8 cellular contexts compared by ENCODE assay signal in the genomic region with DNA sequence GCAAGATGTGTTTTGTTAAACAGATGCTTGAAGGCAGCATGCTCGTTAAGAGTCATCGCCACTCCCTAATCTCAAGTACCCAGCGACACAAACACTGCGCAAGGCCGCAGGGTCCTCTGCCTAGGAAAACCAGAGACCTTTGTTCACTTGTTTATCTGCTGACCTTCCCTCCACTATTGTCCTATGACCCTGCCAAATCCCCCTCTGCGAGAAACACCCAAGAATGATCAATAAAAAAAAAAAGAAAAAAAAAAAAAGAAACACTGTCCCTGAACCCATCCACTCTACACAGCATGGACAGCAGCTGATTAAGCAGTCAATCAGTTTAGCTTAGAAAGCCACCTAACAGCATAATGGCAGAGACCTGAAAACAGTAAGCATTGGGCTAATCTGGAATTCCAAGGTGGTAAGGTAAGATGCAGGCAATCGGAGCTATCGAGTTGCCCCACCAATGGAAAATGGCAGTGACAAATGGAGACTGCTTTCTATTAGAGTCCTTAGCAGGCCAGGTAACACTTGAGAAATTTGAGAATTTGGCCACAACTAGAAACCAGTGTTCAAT.
A peak's percentile ranks its signal among the peaks of the same experiment; 100 is the strongest.
DNase-seq lines count a peak whose midpoint lies in the region; ATAC-seq and TF ChIP-seq lines count a peak whose summit lies in the region.
"Not testable (repeated sequence)": the region's sequence is repeated elsewhere in the genome, so short reads cannot be mapped to it uniquely, and the experiment has no call there.

No MANE protein-coding gene starts in this region.

- not testable (repeated sequence) for H2AFZ ChIP-seq in mammary epithelial cell (ENCODE audit: low read depth, low read length); neural progenitor cell (replicated peaks)

- in situ Hi-C loops in mammary epithelial cell (cut with MboI; ENCODE audit: low sequenced_read_pairs in 2 of 2), result not testable (repeated sequence)

- H3K36me3 ChIP-seq in CD4-positive, CD25-positive, alpha-beta regulatory T cell (ENCODE audit: control insufficient read depth, insufficient read depth, low read length), result peaks cover 15% of the 10 kb centered on the region
- not testable (repeated sequence) for H3K36me3 ChIP-seq in RWPE2 (ENCODE audit: low read depth); mammary epithelial cell (ENCODE audit: insufficient read depth, low read length); neural progenitor cell

- not testable (repeated sequence) for TF ChIP-seq CTCF in RWPE2 (IDR thresholded peaks at IDR 0.05; ENCODE audit: poor library complexity, severe bottlenecking); mammary epithelial cell (conservative IDR thresholded peaks at IDR 0.05 in 1 of 2, IDR thresholded peaks at IDR 0.05 in 1 of 2; ENCODE audit: extremely low read depth in 1 of 2, insufficient read depth in 1 of 2, low read depth in 1 of 2, low read length in 2 of 2); neural progenitor cell (IDR thresholded peaks at IDR 0.05)

- intact Hi-C loops in activated T-helper 1 cell treated with anti-CD3 and anti-CD28 coated beads, Interleukin-12 subunit alpha, Interleukin-12 subunit beta, Interleukin-2, Interleukin-4 antibody, amounts not matched to agents 30 ng/mL and 10 ng/mL and 1 ng/mL, durations not matched to agents 14 hours and 24 hours and 36 hours (cut with micrococcal nuclease), result loop anchor here (1.0 to 5.0 kb wide), 4 partner anchors 63 to 215 kb away; no protein-coding TSS in a partner anchor
- intact Hi-C loops in mammary epithelial cell (cut with micrococcal nuclease), result loop anchor here (5.0 kb wide), 1 partner anchor 80 kb away; no protein-coding TSS in a partner anchor

- H4K20me1 ChIP-seq in mammary epithelial cell (ENCODE audit: insufficient read depth, low read length); neural progenitor cell (ENCODE audit: low read depth): not testable (repeated sequence)

- not testable (repeated sequence) for H3K27ac ChIP-seq in CD4-positive, CD25-positive, alpha-beta regulatory T cell (ENCODE audit: insufficient read depth, low read length, poor library complexity, severe bottlenecking); mammary epithelial cell (ENCODE audit: insufficient read depth, low read depth, low read length); neural progenitor cell
- peak overlapping the region; percentile 87 for H3K27ac ChIP-seq in RWPE2 (ENCODE audit: poor library complexity, severe bottlenecking)

- not testable (repeated sequence) for H3K27me3 Mint-ChIP-seq in CD4-positive, CD25-positive, alpha-beta regulatory T cell; activated T-helper 1 cell treated with anti-CD3 and anti-CD28 coated beads, Interleukin-12 subunit alpha, Interleukin-12 subunit beta, Interleukin-2, Interleukin-4 antibody, amounts not matched to agents 30 ng/mL and 10 ng/mL and 1 ng/mL, durations not matched to agents 14 hours and 24 hours and 36 hours (ENCODE audit: insufficient read depth); immature natural killer cell (ENCODE audit: low read depth in 3 of 3); neural progenitor cell (ENCODE audit: insufficient read depth, low read depth); stimulated activated naive CD8-positive, alpha-beta T cell treated with anti-CD3 and anti-CD28 coated beads, Interleukin-15, Interleukin-2, amounts not matched to agents 100 ng/mL and 50 ng/mL, for 24 hours

- dilution Hi-C loops in mammary epithelial cell (cut with HindIII; ENCODE audit: low sequenced_read_pairs), result not testable (repeated sequence)

- 89% methylated on average over 6 of the region's 8 CpGs for WGBS in mammary epithelial cell (ENCODE audit: low coverage, missing lambda C conversion rate)

- H3K79me2 ChIP-seq in mammary epithelial cell (ENCODE audit: insufficient read depth, low read length); neural progenitor cell (ENCODE audit: low read depth): not testable (repeated sequence)

- H3K4me1 ChIP-seq in CD4-positive, CD25-positive, alpha-beta regulatory T cell (ENCODE audit: control insufficient read depth, insufficient read depth, low read length, poor library complexity, severe bottlenecking), result peaks cover 60% of the 10 kb centered on the region
- H3K4me1 ChIP-seq in RWPE2 (ENCODE audit: insufficient read depth, poor library complexity, severe bottlenecking), result peaks cover 21% of the 10 kb centered on the region
- peaks cover 18% of the 10 kb centered on the region for H3K4me1 ChIP-seq in mammary epithelial cell (ENCODE audit: insufficient read depth, low read length)
- H3K4me1 ChIP-seq in neural progenitor cell, result not testable (repeated sequence)

- not testable (repeated sequence) for H3K4me3 ChIP-seq in CD4-positive, CD25-positive, alpha-beta regulatory T cell (ENCODE audit: low read depth, low read length); RWPE2 (ENCODE audit: severe bottlenecking); mammary epithelial cell (replicated peaks in 1 of 3; ENCODE audit: insufficient read depth in 1 of 3, low read depth in 2 of 3, low read length in 3 of 3); neural progenitor cell

- not testable (repeated sequence) for H3K27me3 ChIP-seq in CD4-positive, CD25-positive, alpha-beta regulatory T cell (ENCODE audit: control insufficient read depth, insufficient read depth, low read length); RWPE2 (ENCODE audit: insufficient read depth, poor library complexity, severe bottlenecking); mammary epithelial cell (ENCODE audit: insufficient read depth, low read length); neural progenitor cell

- not testable (repeated sequence) for BruUV-seq in mammary epithelial cell (replicated peaks; lab: Mats Ljungman, UMichigan)

- H3K9me3 ChIP-seq in CD4-positive, CD25-positive, alpha-beta regulatory T cell (ENCODE audit: control insufficient read depth in 2 of 2, low read length in 2 of 2); RWPE2 (ENCODE audit: severe bottlenecking); mammary epithelial cell (replicated peaks; ENCODE audit: insufficient read depth, low read length); neural progenitor cell (ENCODE audit: low read depth): not testable (repeated sequence)

- peak overlapping the region; percentile 37 for H3K4me2 ChIP-seq in mammary epithelial cell (ENCODE audit: insufficient read depth, low read depth, low read length)
- H3K4me2 ChIP-seq in neural progenitor cell, result not testable (repeated sequence)

- H3K36me3 Mint-ChIP-seq in CD4-positive, CD25-positive, alpha-beta regulatory T cell; immature natural killer cell; neural progenitor cell; stimulated activated naive CD8-positive, alpha-beta T cell treated with anti-CD3 and anti-CD28 coated beads, Interleukin-15, Interleukin-2, amounts not matched to agents 100 ng/mL and 50 ng/mL, for 24 hours (ENCODE audit: low read depth): not testable (repeated sequence)
- peaks cover 15% of the 10 kb centered on the region for H3K36me3 Mint-ChIP-seq in activated T-helper 1 cell treated with anti-CD3 and anti-CD28 coated beads, Interleukin-12 subunit alpha, Interleukin-12 subunit beta, Interleukin-2, Interleukin-4 antibody, amounts not matched to agents 30 ng/mL and 10 ng/mL and 1 ng/mL, durations not matched to agents 14 hours and 24 hours and 36 hours (ENCODE audit: low read depth)

- CTCF ChIA-PET in mammary epithelial cell (lab: Charles Lee; ENCODE audit: low non-redundant PET), result not testable (repeated sequence)

- not testable (repeated sequence) for ATAC-seq in CD4-positive, CD25-positive, alpha-beta regulatory T cell (ENCODE audit: low read depth in 2 of 2)
- ATAC-seq in RWPE2 (ENCODE audit: low read depth), result peak; percentile 37

- H3K4me3 Mint-ChIP-seq in CD4-positive, CD25-positive, alpha-beta regulatory T cell; immature natural killer cell; neural progenitor cell; stimulated activated naive CD8-positive, alpha-beta T cell treated with anti-CD3 and anti-CD28 coated beads, Interleukin-15, Interleukin-2, amounts not matched to agents 100 ng/mL and 50 ng/mL, for 24 hours: not testable (repeated sequence)
- peak overlapping the region; percentile 25 for H3K4me3 Mint-ChIP-seq in activated T-helper 1 cell treated with anti-CD3 and anti-CD28 coated beads, Interleukin-12 subunit alpha, Interleukin-12 subunit beta, Interleukin-2, Interleukin-4 antibody, amounts not matched to agents 30 ng/mL and 10 ng/mL and 1 ng/mL, durations not matched to agents 14 hours and 24 hours and 36 hours

- not testable (repeated sequence) for DNase-seq in CD4-positive, CD25-positive, alpha-beta regulatory T cell; RWPE2 (ENCODE audit: low spot score); activated T-helper 1 cell treated with anti-CD3 and anti-CD28 coated beads, Interleukin-12 subunit alpha, Interleukin-12 subunit beta, Interleukin-2, Interleukin-4 antibody, amounts not matched to agents 30 ng/mL and 10 ng/mL and 1 ng/mL, durations not matched to agents 14 hours and 24 hours and 36 hours (ENCODE audit: low spot score); mammary epithelial cell; immature natural killer cell
- DNase-seq in LHCN-M2 (ENCODE audit: low read depth) (peak; percentile 13), neural progenitor cell (ENCODE audit: low spot score) (peak; percentile 11)

- peaks cover 45 to 80% (median 62%) of the 10 kb centered on the region in 4 donors for H3K4me1 Mint-ChIP-seq in CD4-positive, CD25-positive, alpha-beta regulatory T cell
- H3K4me1 Mint-ChIP-seq in activated T-helper 1 cell treated with anti-CD3 and anti-CD28 coated beads, Interleukin-12 subunit alpha, Interleukin-12 subunit beta, Interleukin-2, Interleukin-4 antibody, amounts not matched to agents 30 ng/mL and 10 ng/mL and 1 ng/mL, durations not matched to agents 14 hours and 24 hours and 36 hours (ENCODE audit: low read depth), result peaks cover 73% of the 10 kb centered on the region
- peaks cover 79 to 85% of the 10 kb centered on the region in 2 donors for H3K4me1 Mint-ChIP-seq in immature natural killer cell
- H3K4me1 Mint-ChIP-seq in neural progenitor cell, result peaks cover 10% of the 10 kb centered on the region
- H3K4me1 Mint-ChIP-seq in stimulated activated naive CD8-positive, alpha-beta T cell treated with anti-CD3 and anti-CD28 coated beads, Interleukin-15, Interleukin-2, amounts not matched to agents 100 ng/mL and 50 ng/mL, for 24 hours (ENCODE audit: low read depth), result peaks cover 70% of the 10 kb centered on the region

- H3F3A ChIP-seq in neural progenitor cell (ENCODE audit: low read depth), result not testable (repeated sequence)

- peak overlapping the region; percentile 16 for H3K9ac ChIP-seq in mammary epithelial cell (ENCODE audit: insufficient read depth, low read length)
- H3K9ac ChIP-seq in neural progenitor cell, result not testable (repeated sequence)

- not testable (repeated sequence) for H3K9me3 Mint-ChIP-seq in CD4-positive, CD25-positive, alpha-beta regulatory T cell; activated T-helper 1 cell treated with anti-CD3 and anti-CD28 coated beads, Interleukin-12 subunit alpha, Interleukin-12 subunit beta, Interleukin-2, Interleukin-4 antibody, amounts not matched to agents 30 ng/mL and 10 ng/mL and 1 ng/mL, durations not matched to agents 14 hours and 24 hours and 36 hours; immature natural killer cell; neural progenitor cell; stimulated activated naive CD8-positive, alpha-beta T cell treated with anti-CD3 and anti-CD28 coated beads, Interleukin-15, Interleukin-2, amounts not matched to agents 100 ng/mL and 50 ng/mL, for 24 hours

- peak overlapping the region; percentile 60 to 97 (median 68) for H3K27ac Mint-ChIP-seq in CD4-positive, CD25-positive, alpha-beta regulatory T cell
- not testable (repeated sequence) for H3K27ac Mint-ChIP-seq in activated T-helper 1 cell treated with anti-CD3 and anti-CD28 coated beads, Interleukin-12 subunit alpha, Interleukin-12 subunit beta, Interleukin-2, Interleukin-4 antibody, amounts not matched to agents 30 ng/mL and 10 ng/mL and 1 ng/mL, durations not matched to agents 14 hours and 24 hours and 36 hours; neural progenitor cell
- H3K27ac Mint-ChIP-seq in immature natural killer cell, result peak overlapping the region in 4 of 6 donors; percentile 58 to 99 (median 96)
- H3K27ac Mint-ChIP-seq in stimulated activated naive CD8-positive, alpha-beta T cell treated with anti-CD3 and anti-CD28 coated beads, Interleukin-15, Interleukin-2, amounts not matched to agents 100 ng/mL and 50 ng/mL, for 24 hours, result peak overlapping the region; percentile 34
